In genomic region chr2:39468574-39469331, GRCh38 we compare ENCODE assay signal across 9 cellular contexts. TPM values are rescaled to one million over a fixed set of nuclear protein-coding genes. Genes with fewer than 3 reads are reported as not detected.
DNase-seq lines count a peak whose midpoint lies in the region; ATAC-seq, FAIRE-seq and TF ChIP-seq lines count a peak whose summit lies in the region.
"Had no signal": no experiment of that assay in that cellular context is flagged by ENCODE, and none has a peak within 500 bp of the region (broad histone marks: within the 10 kb centered on the region; RNA-seq: fewer than 3 reads in every experiment).

No MANE protein-coding gene starts in this region.

- TF ChIP-seq EP300 in upper lobe of left lung (IDR thresholded peaks at IDR 0.05), result no peak

- no peak for DNase-seq in PC-9
- no peak for DNase-seq in upper lobe of left lung
- no peak for DNase-seq in omental fat pad (ENCODE audit: low spot score)
- DNase-seq in urothelium cell line (ENCODE audit: low spot score), result no peak
- DNase-seq: NCI-H1105 had no signal

- H4K20me1 ChIP-seq in PC-9 (ENCODE audit: insufficient read depth), result no peaks in the 10 kb centered on the region

- TF ChIP-seq CTCF in PC-9 (conservative IDR thresholded peaks at IDR 0.05) (no peak), upper lobe of left lung (IDR thresholded peaks at IDR 0.05) (no peak), omental fat pad (IDR thresholded peaks at IDR 0.05) (no peak)

- POLR2A ChIA-PET in PC-9 (lab: Charles Lee; ENCODE audit: unreplicated experiment), result no interaction called here

- peaks cover 46% of the 10 kb centered on the region for H3K4me1 ChIP-seq in PC-9 (replicated peaks; ENCODE audit: insufficient read depth)
- peaks cover 44% of the 10 kb centered on the region for H3K4me1 ChIP-seq in mesodermal cell (ENCODE audit: control insufficient read depth, insufficient read depth, low read length, poor library complexity, severe bottlenecking)
- peaks cover 14 to 25% (median 21%) of the 10 kb centered on the region in 4 donors for H3K4me1 ChIP-seq in upper lobe of left lung

- ATAC-seq in upper lobe of left lung (ENCODE audit: low FRiP score in 2 of 2) (peak in 1 of 2 donors; percentile 44), omental fat pad (ENCODE audit: low FRiP score) (no peak), GM21447 (IDR thresholded peaks at IDR 0.05; ENCODE audit: unreplicated experiment) (no peak)

- peak; percentile 89 for FAIRE-seq in endometrium (lab: Jason Lieb, UNC)
- FAIRE-seq in urothelium cell line (lab: Jason Lieb, UNC), result no peak

- BruUV-seq in PC-9 (replicated peaks; lab: Mats Ljungman, UMichigan), result no TSS peak

- CTCF ChIA-PET in PC-9 (lab: Charles Lee), result interaction anchor here (0.6 kb wide), 1 partner anchor 89 kb away, joined by 3 read pairs; no protein-coding TSS in a partner anchor

- H3K36me3 ChIP-seq in PC-9 (ENCODE audit: low read depth), result no peaks in the 10 kb centered on the region
- no peaks in the 10 kb centered on the region for H3K36me3 ChIP-seq in mesodermal cell (ENCODE audit: control insufficient read depth, insufficient read depth, low read length)
- no peaks in the 10 kb centered on the region for H3K36me3 ChIP-seq in upper lobe of left lung
- H3K36me3 ChIP-seq: HAP-1 had no signal

- H2AFZ ChIP-seq in PC-9, result no peak overlapping the region

- 89 to 100% methylated on average over 3 to 4 of the region's 4 CpGs for WGBS in mesodermal cell (ENCODE audit: insufficient coverage in 2 of 2), 2 experiments
- WGBS in upper lobe of left lung, 2 donors, result 86 to 87% methylated on average over 4 of the region's 4 CpGs

- H3K4me2 ChIP-seq in PC-9, result peak overlapping the region; percentile 57

- H3K79me2 ChIP-seq in PC-9 (ENCODE audit: low read depth), result no peaks in the 10 kb centered on the region

- H3K27me3 ChIP-seq in PC-9 (ENCODE audit: insufficient read depth, low read depth) (no peaks in the 10 kb centered on the region), upper lobe of left lung (no peaks in the 10 kb centered on the region)

- H3K9me3 ChIP-seq in PC-9 (ENCODE audit: insufficient read depth, low read depth), result no peaks in the 10 kb centered on the region
- H3K9me3 ChIP-seq in mesodermal cell (ENCODE audit: control insufficient read depth, low read length), result no peaks in the 10 kb centered on the region
- H3K9me3 ChIP-seq in upper lobe of left lung, result no peaks in the 10 kb centered on the region
- H3K9me3 ChIP-seq: HAP-1 had no signal

- H3K27ac ChIP-seq in PC-9, result peak overlapping the region; percentile 38
- H3K27ac ChIP-seq in mesodermal cell (ENCODE audit: low read depth, low read length, severe bottlenecking), result peak overlapping the region; percentile 79
- H3K27ac ChIP-seq in upper lobe of left lung, result peak overlapping the region; percentile 18 to 50 (median 34)

- no peaks in the 10 kb centered on the region for H3K9me2 ChIP-seq in PC-9 (ENCODE audit: insufficient read depth)

- H3F3A ChIP-seq in PC-9 (ENCODE audit: insufficient read depth, low read depth), result peaks cover 34% of the 10 kb centered on the region

- TF ChIP-seq POLR2A in upper lobe of left lung (IDR thresholded peaks at IDR 0.05), result no peak

- H3K4me3 ChIP-seq in PC-9, result no peak overlapping the region
- no peak overlapping the region for H3K4me3 ChIP-seq in mesodermal cell (ENCODE audit: extremely low read depth, insufficient read depth, low read length, poor library complexity, severe bottlenecking)
- H3K4me3 ChIP-seq in upper lobe of left lung, result no peak overlapping the region
- H3K4me3 ChIP-seq: HAP-1 had no signal

- intact Hi-C loops in PC-9 (cut with micrococcal nuclease; ENCODE audit: unreplicated experiment), result no loop called here

RNA-seq across cellular contexts. Expression of gene MAP4K3, which starts 31.7 kb away (rescaled TPM):
- 38.4 and 46.7 TPM in 2 replicates for total RNA-seq in PC-9 (2021)
- 37.2 TPM for polyA plus RNA-seq in mesodermal cell (2013, experiment 1 of 2)
- 39.7 TPM for polyA plus RNA-seq in mesodermal cell (2013, experiment 2 of 2)
- 10 to 100 TPM; 29.8 to 83.6 (median 51.1) TPM for total RNA-seq in upper lobe of left lung
- 10 to 100 TPM; 45.9 to 93.7 (median 66.1) TPM for total RNA-seq in omental fat pad
